In the genomic region with DNA sequence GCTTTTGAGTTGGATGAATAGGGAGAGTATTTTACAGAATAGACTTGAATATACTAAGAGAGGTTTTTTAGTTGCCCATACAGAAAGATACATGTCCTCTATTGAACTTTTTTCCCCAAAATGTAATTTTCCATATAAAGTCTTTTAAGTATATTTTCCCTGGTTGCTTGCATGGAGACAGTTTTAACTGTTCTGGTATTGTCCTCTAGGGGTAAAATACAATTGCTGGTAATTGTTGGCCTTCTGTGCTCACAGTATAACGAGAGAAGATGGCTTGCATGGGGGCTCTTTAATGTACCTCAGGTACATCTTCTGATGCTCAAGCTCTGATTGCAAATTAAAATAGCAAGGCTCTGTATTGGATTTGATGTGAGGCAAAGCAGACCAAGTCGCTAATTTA, we compare ENCODE assay signal across 19 cellular contexts.
"Had no signal": no experiment of that assay in that cellular context is flagged by ENCODE, and none has a peak within 500 bp of the region (broad histone marks: within the 10 kb centered on the region; RNA-seq: fewer than 3 reads in every experiment).

No MANE protein-coding gene starts in this region.

- FAIRE-seq: endometrium, frontal cortex, urothelium cell line had no signal

- H3K36me3 ChIP-seq: heart left ventricle, sigmoid colon, stomach had no signal

- H3K4me3 Mint-ChIP-seq: naive thymus-derived CD4-positive, alpha-beta T cell had no signal

- H3K27me3 Mint-ChIP-seq: naive thymus-derived CD4-positive, alpha-beta T cell had no signal

- ATAC-seq: esophagus mucosa; heart left ventricle; left lobe of liver; naive thymus-derived CD4-positive, alpha-beta T cell had no signal

- H3K27ac ChIP-seq: dorsolateral prefrontal cortex, heart left ventricle, sigmoid colon, skin epidermis, stomach had no signal

- H3K4me1 ChIP-seq: heart left ventricle, stomach had no signal

- H3K9me3 ChIP-seq: heart left ventricle, sigmoid colon, stomach had no signal

- H3K27ac Mint-ChIP-seq: naive thymus-derived CD4-positive, alpha-beta T cell had no signal

- H3K27me3 ChIP-seq: sigmoid colon had no signal

- H3K4me3 ChIP-seq: dorsolateral prefrontal cortex, heart left ventricle, sigmoid colon, skin epidermis, stomach had no signal

- DNase-seq: cortex of kidney; dorsolateral prefrontal cortex; effector CD8-positive, alpha-beta T cell; heart left ventricle; hypothalamus; islet precursor cell; mammary epithelial cell; naive thymus-derived CD4-positive, alpha-beta T cell; sigmoid colon; stimulated activated CD4-positive, alpha-beta T cell treated with anti-CD3 and anti-CD28 coated beads, Interleukin-2, amount 100 ng/mL, for 24 hours; stimulated activated naive CD4-positive, alpha-beta T cell; stomach; substantia nigra had no signal
